Comparison of ENCODE assay signal across 8 cellular contexts in genomic region chr2:28754321-28754720, GRCh38. TPM values are rescaled to one million over a fixed set of nuclear protein-coding genes. Genes with fewer than 3 reads are reported as not detected.
DNase-seq lines count a peak whose midpoint lies in the region; ATAC-seq and TF ChIP-seq lines count a peak whose summit lies in the region.

No MANE protein-coding gene starts in this region.

- H3K9me3 ChIP-seq in thyroid gland: no peaks in the 10 kb centered on the region

- peaks cover 44 to 58% of the 10 kb centered on the region in 2 donors for H3K4me1 ChIP-seq in thyroid gland

- DNase-seq in activated T-cell treated with anti-CD3 and anti-CD28 coated beads, Interleukin-2, amount 50 U/mL, for 72 hours: no peak
- DNase-seq in activated T-cell treated with anti-CD3 and anti-CD28 coated beads, Interleukin-2, amount 50 U/mL, for 1 hour: no peak
- DNase-seq in glomerular visceral epithelial cell (ENCODE audit: extremely low spot score) (peak; percentile 16), thyroid gland (no peak), cerebellum (ENCODE audit: low spot score) (no peak), GOT3 (lab: John Stamatoyannopoulos, UW) (no peak)

- H3K27ac ChIP-seq in thyroid gland: peak overlapping the region; percentile 100

- no peak for ATAC-seq in activated T-cell treated with anti-CD3 and anti-CD28 coated beads, Interleukin-2, amount 50 U/mL, for 72 hours (replicated peaks in 1 of 2)
- ATAC-seq in GM21529 (IDR thresholded peaks at IDR 0.05; ENCODE audit: unreplicated experiment): no peak

- H3K27me3 ChIP-seq in thyroid gland: no peaks in the 10 kb centered on the region

- intact Hi-C loops in thyroid gland (cut with DNase I): loop anchor here (2.0 kb wide), 1 partner anchor 162 kb away; no protein-coding TSS in a partner anchor

- H3K27ac Mint-ChIP-seq in activated T-cell treated with anti-CD3 and anti-CD28 coated beads, Interleukin-2, amount 50 U/mL, for 72 hours: no peak overlapping the region

- peak overlapping the region; percentile 56 to 73 for H3K4me3 Mint-ChIP-seq in activated T-cell treated with anti-CD3 and anti-CD28 coated beads, Interleukin-2, amount 50 U/mL, for 72 hours

- H3K4me1 Mint-ChIP-seq in activated T-cell treated with anti-CD3 and anti-CD28 coated beads, Interleukin-2, amount 50 U/mL, for 72 hours (ENCODE audit: low read depth): peaks cover 57% of the 10 kb centered on the region

- TF ChIP-seq POLR2A in thyroid gland (IDR thresholded peaks at IDR 0.05): no peak

- no peaks in the 10 kb centered on the region for H3K27me3 Mint-ChIP-seq in activated T-cell treated with anti-CD3 and anti-CD28 coated beads, Interleukin-2, amount 50 U/mL, for 72 hours (ENCODE audit: low read depth)

- H3K4me3 ChIP-seq in WI38 (ENCODE audit: low read depth, low read length) (peak overlapping the region; percentile 81), thyroid gland (replicated peaks in 1 of 3) (no peak overlapping the region)

- H3K36me3 Mint-ChIP-seq in activated T-cell treated with anti-CD3 and anti-CD28 coated beads, Interleukin-2, amount 50 U/mL, for 72 hours (ENCODE audit: insufficient read depth in 2 of 2): peaks cover 2 to 11% of the 10 kb centered on the region in 2 donors

- 19 to 34% methylated on average over 4 of the region's 4 CpGs for WGBS in thyroid gland, 2 donors

- no peaks in the 10 kb centered on the region for H3K36me3 ChIP-seq in thyroid gland

- no peaks in the 10 kb centered on the region for H3K9me3 Mint-ChIP-seq in activated T-cell treated with anti-CD3 and anti-CD28 coated beads, Interleukin-2, amount 50 U/mL, for 72 hours

- TF ChIP-seq CTCF in WI38 (IDR thresholded peaks at IDR 0.05; ENCODE audit: low read depth, low read length) (no peak), thyroid gland (IDR thresholded peaks at IDR 0.05) (no peak)

RNA-seq across cellular contexts. Expression of gene PPP1CB, which starts 2.7 kb away (rescaled TPM):
- 100 to 1,000 TPM; 250 to 256 TPM for total RNA-seq in activated T-cell treated with anti-CD3 and anti-CD28 coated beads, Interleukin-2, amount 50 U/mL, for 72 hours
- total RNA-seq in thyroid gland (100 to 1,000 TPM; 142 to 229 (median 199) TPM), cerebellum (185 TPM)

RNA-seq across cellular contexts. Expression of gene SPDYA, which starts 56.3 kb away (rescaled TPM):
- total RNA-seq in activated T-cell treated with anti-CD3 and anti-CD28 coated beads, Interleukin-2, amount 50 U/mL, for 72 hours: 1 to 10 TPM; 1.1 to 1.5 TPM
- total RNA-seq in thyroid gland (1 to 10 TPM in 3 of 4 donors, under 1 TPM in 1; 0.78 to 3.1 (median 1.8) TPM), cerebellum (2.7 TPM)
